In the genomic region with DNA sequence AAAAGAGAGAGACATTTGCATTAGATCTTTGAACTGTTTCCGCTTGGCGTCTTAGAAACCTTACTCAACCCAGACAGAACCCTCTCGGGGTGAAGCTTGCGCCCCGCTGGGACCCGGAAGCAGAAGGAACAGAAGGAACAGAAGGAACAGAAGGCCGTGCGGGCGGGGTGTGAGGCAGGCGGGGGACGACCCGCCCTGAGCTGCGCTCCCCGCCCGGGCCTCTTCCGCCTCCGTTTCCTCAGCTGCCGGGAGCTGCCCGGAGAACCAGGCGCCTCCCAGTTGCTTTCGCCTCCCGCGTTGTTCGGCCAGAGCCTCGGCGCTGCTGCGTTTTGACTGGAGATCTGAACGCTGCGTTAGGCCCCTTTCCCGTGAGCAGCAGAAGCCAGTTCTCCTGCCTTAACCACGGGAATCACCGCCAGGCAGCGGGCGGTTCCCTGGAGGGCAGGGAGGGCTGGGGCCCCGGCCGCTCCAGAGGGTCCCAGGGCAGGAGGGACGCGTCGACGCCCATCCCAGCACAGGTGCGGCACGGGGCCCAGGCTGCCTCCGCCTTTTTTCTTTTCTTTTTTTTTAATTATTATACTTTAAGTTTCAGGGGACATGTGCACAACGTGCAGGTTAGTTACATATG, we compare ENCODE assay signal across 1 cellular context.
TF ChIP-seq lines count a peak whose summit lies in the region.

No MANE protein-coding gene starts in this region.

TF ChIP-seq in IMR-90, 13 proteins besides CTCF, POLR2A, EP300 and RAD21 (continued from another document):
- no peak for TF ChIP-seq MAFK (IDR thresholded peaks at IDR 0.05; ENCODE audit: low read depth, low read length)
- TF ChIP-seq RFX5 (IDR thresholded peaks at IDR 0.05; ENCODE audit: low read depth, low read length), result no peak
